Comparison of ENCODE assay signal across 26 cellular contexts in genomic region chr12:44405267-44405666, GRCh38.
"Had no signal": no experiment of that assay in that cellular context is flagged by ENCODE, and none has a peak within 500 bp of the region (broad histone marks: within the 10 kb centered on the region; RNA-seq: fewer than 3 reads in every experiment).

No MANE protein-coding gene starts in this region.

- H3K36me3 Mint-ChIP-seq: activated CD8-positive, alpha-beta memory T cell treated with anti-CD3 and anti-CD28 coated beads, Interleukin-2, amount 10 ng/mL, durations not matched to agents 7 days and 5 days; naive B cell; stimulated activated naive B cell treated with anti-CD40 and anti-IgM and Interleukin-4, amounts not matched to agents 10 μg/mL and 1 μg/mL and 100 μg/mL, for 72 hours; type B pancreatic cell had no signal

- H3K4me1 Mint-ChIP-seq: activated CD4-positive, alpha-beta T cell treated with anti-CD3 and anti-CD28 coated beads, Interleukin-2, amount 10 ng/mL, durations not matched to agents 7 days and 5 days; activated CD8-positive, alpha-beta memory T cell treated with anti-CD3 and anti-CD28 coated beads, Interleukin-2, amount 10 ng/mL, durations not matched to agents 7 days and 5 days; activated naive CD8-positive, alpha-beta T cell treated with anti-CD3 and anti-CD28 coated beads, Interleukin-2, amount 50 U/mL, for 24 hours; naive B cell; neural crest cell; stimulated activated naive B cell treated with anti-CD40 and anti-IgM and Interleukin-4, amounts not matched to agents 10 μg/mL and 1 μg/mL and 100 μg/mL, for 72 hours had no signal

- H3K4me3 Mint-ChIP-seq: activated CD4-positive, alpha-beta T cell treated with anti-CD3 and anti-CD28 coated beads, Interleukin-2, amount 10 ng/mL, durations not matched to agents 7 days and 5 days; activated CD8-positive, alpha-beta memory T cell treated with anti-CD3 and anti-CD28 coated beads, Interleukin-2, amount 10 ng/mL, durations not matched to agents 7 days and 5 days; activated CD8-positive, alpha-beta T cell treated with anti-CD3 and anti-CD28 coated beads for 36 hours; activated naive CD8-positive, alpha-beta T cell treated with anti-CD3 and anti-CD28 coated beads, Interleukin-2, amount 50 U/mL, for 24 hours; naive B cell; neural crest cell; stimulated activated naive B cell treated with anti-CD40 and anti-IgM and Interleukin-4, amounts not matched to agents 10 μg/mL and 1 μg/mL and 100 μg/mL, for 72 hours; type B pancreatic cell had no signal

- H3K27ac Mint-ChIP-seq: activated CD4-positive, alpha-beta T cell treated with anti-CD3 and anti-CD28 coated beads, Interleukin-2, amount 10 ng/mL, durations not matched to agents 7 days and 5 days; activated CD8-positive, alpha-beta memory T cell treated with anti-CD3 and anti-CD28 coated beads, Interleukin-2, amount 10 ng/mL, durations not matched to agents 7 days and 5 days; activated CD8-positive, alpha-beta T cell treated with anti-CD3 and anti-CD28 coated beads for 36 hours; activated naive CD8-positive, alpha-beta T cell treated with anti-CD3 and anti-CD28 coated beads, Interleukin-2, amount 50 U/mL, for 24 hours; naive B cell; stimulated activated naive B cell treated with anti-CD40 and anti-IgM and Interleukin-4, amounts not matched to agents 10 μg/mL and 1 μg/mL and 100 μg/mL, for 72 hours; type B pancreatic cell had no signal

- H3K27me3 ChIP-seq: body of pancreas, cardiac muscle cell, sigmoid colon, testis, vagina had no signal

- H3K4me3 ChIP-seq: body of pancreas, cardiac muscle cell, lower lobe of right lung, sigmoid colon, testis, vagina had no signal

- H3K27ac ChIP-seq: body of pancreas, cardiac muscle cell, foreskin keratinocyte, lower lobe of right lung, sigmoid colon, testis, vagina, VCaP had no signal

- H3K36me3 ChIP-seq: cardiac muscle cell, lower lobe of right lung, sigmoid colon, vagina had no signal

- H3K27me3 Mint-ChIP-seq: stimulated activated naive B cell treated with anti-CD40 and anti-IgM and Interleukin-4, amounts not matched to agents 10 μg/mL and 1 μg/mL and 100 μg/mL, for 72 hours had no signal

- DNase-seq: activated CD4-positive, alpha-beta T cell treated with anti-CD3 and anti-CD28 coated beads, Interleukin-2, amount 10 ng/mL, durations not matched to agents 7 days and 5 days; activated CD4-positive, CD25-positive, alpha-beta regulatory T cell treated with anti-CD3 and anti-CD28 coated beads, Interleukin-2, amount 50 U/mL, for 72 hours; activated CD8-positive, alpha-beta memory T cell treated with anti-CD3 and anti-CD28 coated beads, Interleukin-2, amount 10 ng/mL, durations not matched to agents 7 days and 5 days; activated CD8-positive, alpha-beta T cell treated with anti-CD3 and anti-CD28 coated beads for 36 hours; activated gamma-delta T cell; activated naive CD4-positive, alpha-beta T cell treated with anti-CD3 and anti-CD28 coated beads, Interleukin-2, amount 50 U/mL, for 16 hours; activated naive CD8-positive, alpha-beta T cell treated with anti-CD3 and anti-CD28 coated beads, Interleukin-2, amount 50 U/mL, for 24 hours; activated T-cell treated with anti-CD3 and anti-CD28 coated beads for 4 hours; anterior cingulate cortex; body of pancreas; effector CD4-positive, alpha-beta T cell; foreskin keratinocyte; kidney; lower lobe of right lung; naive B cell; posterior cingulate gyrus; sigmoid colon; stimulated activated CD4-positive, alpha-beta T cell treated with anti-CD3 and anti-CD28 coated beads, Interleukin-2, amount 100 ng/mL, for 48 hours; stimulated activated CD8-positive, alpha-beta memory T cell treated with anti-CD3 and anti-CD28 coated beads, Interleukin-4, amount 100 ng/mL, for 48 hours; stimulated activated naive B cell treated with anti-CD40 and anti-IgM and Interleukin-4, amounts not matched to agents 10 μg/mL and 1 μg/mL and 100 μg/mL, for 72 hours; testis had no signal

- H3K4me1 ChIP-seq: body of pancreas, foreskin keratinocyte, lower lobe of right lung, sigmoid colon, testis, vagina had no signal

- H3K9me3 Mint-ChIP-seq: activated CD4-positive, alpha-beta T cell treated with anti-CD3 and anti-CD28 coated beads, Interleukin-2, amount 10 ng/mL, durations not matched to agents 7 days and 5 days had no signal

- H3K9me3 ChIP-seq: body of pancreas, lower lobe of right lung, sigmoid colon, testis, vagina had no signal
